In genomic region chr7:12553421-12553820, GRCh38 we compare ENCODE assay signal across 20 cellular contexts. TPM values are rescaled to one million over a fixed set of nuclear protein-coding genes. Genes with fewer than 3 reads are reported as not detected.
"Had no signal": no experiment of that assay in that cellular context is flagged by ENCODE, and none has a peak within 500 bp of the region (broad histone marks: within the 10 kb centered on the region; RNA-seq: fewer than 3 reads in every experiment).

No MANE protein-coding gene starts in this region.

- H3K27ac ChIP-seq: adrenal gland, breast epithelium, left ventricle myocardium inferior, pancreas had no signal

- H3K4me3 ChIP-seq: adrenal gland, breast epithelium, left ventricle myocardium inferior, pancreas had no signal

- ATAC-seq: activated CD4-positive, alpha-beta T cell treated with anti-CD3 and anti-CD28 coated beads for 36 hours; activated T-cell treated with anti-CD3 and anti-CD28 coated beads, Interleukin-2, amount 50 U/mL, for 4 hours; esophagus mucosa; pancreas; right cardiac atrium; stimulated activated naive CD8-positive, alpha-beta T cell treated with anti-CD3 and anti-CD28 coated beads, Interleukin-15, Interleukin-2, amounts not matched to agents 100 U/mL and 50 U/mL, for 24 hours had no signal

- H3K27me3 ChIP-seq: adrenal gland, breast epithelium, pancreas had no signal

- DNase-seq: activated CD4-positive, alpha-beta T cell treated with anti-CD3 and anti-CD28 coated beads for 36 hours; activated CD4-positive, alpha-beta T cell treated with anti-CD3 and anti-CD28 coated beads, Interleukin-2, amount 50 U/mL, for 4 hours; activated CD8-positive, alpha-beta memory T cell treated with anti-CD3 and anti-CD28 coated beads, Interleukin-2, amount 50 U/mL, for 48 hours; activated naive CD4-positive, alpha-beta T cell; activated T-cell treated with anti-CD3 and anti-CD28 coated beads, Interleukin-2, amount 50 U/mL, for 4 hours; adrenal gland; effector memory CD4-positive, alpha-beta T cell; foreskin melanocyte; immature natural killer cell; kidney glomerular epithelial cell; left ventricle myocardium inferior; mammary epithelial cell; nephron progenitor cell; pancreas; right cardiac atrium; stimulated activated CD4-positive, alpha-beta T cell treated with anti-CD3 and anti-CD28 coated beads, Interleukin-4, amount 100 ng/mL, for 4 hours; stimulated activated naive CD8-positive, alpha-beta T cell treated with anti-CD3 and anti-CD28 coated beads, Interleukin-15, Interleukin-2, amounts not matched to agents 100 U/mL and 50 U/mL, for 24 hours had no signal

RNA-seq across cellular contexts. Expression of gene SCIN, which starts 17.1 kb away (rescaled TPM):
- total RNA-seq: activated T-helper 2 cell treated with anti-CD3 and anti-CD28 coated beads, Interferon-gamma antibody, Interleukin-2, Interleukin-4, amounts not matched to agents 10 μg/mL and 5 μg/mL and 100 μg/mL, durations not matched to agents 14 hours and 24 hours and 36 hours; left ventricle myocardium inferior; mammary epithelial cell had no signal
